Comparison of ENCODE assay signal across 8 cellular contexts in the genomic region with DNA sequence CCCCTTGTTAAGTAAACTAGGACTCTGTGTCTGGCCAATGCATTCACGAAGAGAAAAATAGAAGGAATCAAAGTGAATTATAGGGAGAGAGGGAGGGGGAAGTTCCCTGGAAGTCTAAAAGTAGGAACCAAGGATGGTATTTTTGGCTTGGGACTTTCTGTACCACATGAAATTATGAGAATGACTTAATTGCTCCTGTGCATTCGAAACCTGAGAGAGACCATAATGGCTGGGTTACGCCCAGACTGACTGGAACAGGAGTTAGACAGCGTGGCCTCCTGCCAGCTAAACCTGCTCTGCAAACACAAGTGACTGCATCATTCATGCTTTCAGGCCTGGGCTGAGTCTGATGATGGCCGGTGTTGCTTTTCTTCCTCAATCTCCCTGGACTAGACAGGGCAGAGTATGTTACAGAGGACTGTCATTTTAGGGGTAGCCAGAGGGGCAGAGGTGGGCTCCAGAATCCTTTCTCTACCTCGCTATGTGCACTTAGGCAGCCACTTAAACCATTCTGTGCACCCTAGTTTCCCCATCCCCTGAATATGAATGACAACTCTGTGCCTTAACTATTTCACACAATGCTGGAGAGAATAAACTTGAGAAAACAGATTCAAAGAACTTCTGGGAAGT. TPM values are rescaled to one million over a fixed set of nuclear protein-coding genes. Genes with fewer than 3 reads are reported as not detected.
DNase-seq lines count a peak whose midpoint lies in the region; ATAC-seq and TF ChIP-seq lines count a peak whose summit lies in the region.

No MANE protein-coding gene starts in this region.

- ATAC-seq in GM19455 (IDR thresholded peaks at IDR 0.05; ENCODE audit: unreplicated experiment) (peak; percentile 62), HG03354 (IDR thresholded peaks at IDR 0.05; ENCODE audit: poor library complexity, severe bottlenecking, unreplicated experiment) (peak; percentile 76), upper lobe of left lung (ENCODE audit: low FRiP score in 2 of 2) (peak; percentile 76 to 88)

- TF ChIP-seq CTCF in OCI-LY3 (IDR thresholded peaks at IDR 0.05; ENCODE audit: low read depth, low read length) (no peak), hepatocyte (IDR thresholded peaks at IDR 0.05; ENCODE audit: poor library complexity) (no peak), upper lobe of left lung (IDR thresholded peaks at IDR 0.05) (no peak)

- H3K27me3 ChIP-seq in OCI-LY3 (ENCODE audit: low read depth, low read length) (no peaks in the 10 kb centered on the region), hepatocyte (no peaks in the 10 kb centered on the region), upper lobe of left lung (no peaks in the 10 kb centered on the region)

- H3K9me3 ChIP-seq in OCI-LY3 (ENCODE audit: insufficient read depth, low read length) (no peaks in the 10 kb centered on the region), hepatocyte (ENCODE audit: low read depth) (no peaks in the 10 kb centered on the region), upper lobe of left lung (no peaks in the 10 kb centered on the region)

- H3K9me2 ChIP-seq in hepatocyte (replicated peaks; ENCODE audit: insufficient read depth), result no peaks in the 10 kb centered on the region

- peak overlapping the region; percentile 20; the same call in 1 of the 2 replicates for H3K9ac ChIP-seq in OCI-LY3 (ENCODE audit: low read length)

- DNase-seq in hepatocyte (ENCODE audit: low spot score) (peak; percentile 73), upper lobe of left lung (peak in 1 of 2 donors; percentile 94), germinal center (ENCODE audit: low spot score) (no peak), T-helper 1 cell (no peak)
- DNase-seq in stimulated activated CD4-positive, alpha-beta T cell treated with anti-CD3 and anti-CD28 coated beads, Interleukin-12 subunit alpha, Interleukin-12 subunit beta, amount 100 ng/mL, for 4 hours, result no peak

- TF ChIP-seq POLR2A in upper lobe of left lung (IDR thresholded peaks at IDR 0.05), result no peak

- WGBS in hepatocyte (ENCODE audit: low lambda C conversion rate, missing lambda C conversion rate), result 55% methylated on average over 6 of the region's 6 CpGs
- 40 to 49% methylated on average over 5 to 6 of the region's 6 CpGs for WGBS in upper lobe of left lung, 2 donors

- H3K4me3 ChIP-seq in OCI-LY3 (ENCODE audit: low read length), result peak overlapping the region; percentile 11; the same call in 1 of the 2 replicates
- H3K4me3 ChIP-seq in hepatocyte, result no peak overlapping the region
- H3K4me3 ChIP-seq in upper lobe of left lung, result no peak overlapping the region

- TF ChIP-seq EP300 in upper lobe of left lung (IDR thresholded peaks at IDR 0.05), result peak in 1 of 4 donors; percentile 58

- H3K79me2 ChIP-seq in OCI-LY3 (ENCODE audit: low read length), result peaks cover 6% of the 10 kb centered on the region; the same call in 1 of the 2 replicates
- H3K79me2 ChIP-seq in hepatocyte, result peaks cover 82% of the 10 kb centered on the region

- H3K4me2 ChIP-seq in OCI-LY3 (ENCODE audit: low read length), result peak overlapping the region; percentile 64
- H3K4me2 ChIP-seq in hepatocyte, result peak overlapping the region; percentile 12

- H3K27ac ChIP-seq in OCI-LY3 (ENCODE audit: low read length) (no peak overlapping the region; the same call in 1 of the 2 replicates), hepatocyte (peak overlapping the region; percentile 73), upper lobe of left lung (peak overlapping the region in 2 of 4 donors; percentile 1 to 45)

- H2AFZ ChIP-seq in OCI-LY3 (ENCODE audit: low read depth, low read length), result no peak overlapping the region
- no peak overlapping the region for H2AFZ ChIP-seq in hepatocyte

- H4K20me1 ChIP-seq in OCI-LY3 (ENCODE audit: insufficient read depth, low read length) (peaks cover 5% of the 10 kb centered on the region; the same call in 1 of the 2 replicates), hepatocyte (ENCODE audit: insufficient read depth, poor library complexity, severe bottlenecking) (peaks cover 9% of the 10 kb centered on the region)

- H3K4me1 ChIP-seq in OCI-LY3 (ENCODE audit: low read length), result peaks cover 35% of the 10 kb centered on the region
- peaks cover 9% of the 10 kb centered on the region for H3K4me1 ChIP-seq in hepatocyte (ENCODE audit: insufficient read depth)
- H3K4me1 ChIP-seq in upper lobe of left lung, result peaks cover 15 to 32% (median 22%) of the 10 kb centered on the region in 4 donors

- H3K36me3 ChIP-seq in OCI-LY3 (replicated peaks; ENCODE audit: low read depth, low read length) (no peaks in the 10 kb centered on the region), hepatocyte (replicated peaks; ENCODE audit: insufficient read depth, low read depth) (no peaks in the 10 kb centered on the region), upper lobe of left lung (no peaks in the 10 kb centered on the region)

RNA-seq across cellular contexts. Expression of a gene that starts 58.9 kb away (rescaled TPM):
- total RNA-seq in hepatocyte, result 98.2 and 111 TPM in 2 replicates
- 107 and 129 TPM in 2 replicates for polyA plus RNA-seq in hepatocyte
- 100 to 1,000 TPM in 2 of 6 donors, 10 to 100 TPM in 4; 39.7 to 161 (median 71.9) TPM for total RNA-seq in upper lobe of left lung
